8 cellular contexts compared by ENCODE assay signal in genomic region chr15:88274534-88275460, GRCh38. TPM values are rescaled to one million over a fixed set of nuclear protein-coding genes. Genes with fewer than 3 reads are reported as not detected.
DNase-seq lines count a peak whose midpoint lies in the region.

No MANE protein-coding gene starts in this region.

- no peak overlapping the region for H3K27ac ChIP-seq in mesendoderm (ENCODE audit: low read depth, low read length)

- H3K79me1 ChIP-seq in mesendoderm (ENCODE audit: low read length): no peaks in the 10 kb centered on the region

- H3K27me3 ChIP-seq in H7 (ENCODE audit: control insufficient read depth, insufficient read depth, low read length): peaks cover 2% of the 10 kb centered on the region; the same call in 1 of the 2 replicates
- H3K27me3 ChIP-seq in mesendoderm (ENCODE audit: insufficient read depth, low read length, poor library complexity): no peaks in the 10 kb centered on the region

- WGBS in mesendoderm (ENCODE audit: extremely low coverage, insufficient coverage, low lambda C conversion rate): no CpG with 5 or more reads among the region's 11 CpGs

- no peak overlapping the region for H3K18ac ChIP-seq in mesendoderm (ENCODE audit: low read length)

- H3K4me1 ChIP-seq in mesendoderm (ENCODE audit: control insufficient read depth, low read depth, low read length): no peaks in the 10 kb centered on the region

- no peaks in the 10 kb centered on the region for H3K79me2 ChIP-seq in mesendoderm (ENCODE audit: control insufficient read depth, insufficient read depth, low read length)

- H4K5ac ChIP-seq in mesendoderm (ENCODE audit: low read length): no peak overlapping the region

- H3K9ac ChIP-seq in mesendoderm (ENCODE audit: low read length): no peak overlapping the region

- no peak overlapping the region for H2BK15ac ChIP-seq in mesendoderm (replicated peaks; ENCODE audit: low read depth)

- no peak overlapping the region for H4K8ac ChIP-seq in mesendoderm (ENCODE audit: low read depth, low read length)

- no peak overlapping the region for H2BK5ac ChIP-seq in mesendoderm (ENCODE audit: low read length)

- H2AK5ac ChIP-seq in mesendoderm (ENCODE audit: low read length): no peak overlapping the region

- no peak overlapping the region for H2BK120ac ChIP-seq in mesendoderm (ENCODE audit: low read depth, low read length)

- H3K36me3 ChIP-seq in H7 (replicated peaks; ENCODE audit: control insufficient read depth, insufficient read depth, low read length) (no peaks in the 10 kb centered on the region), mesendoderm (ENCODE audit: control insufficient read depth, insufficient read depth, low read length) (no peaks in the 10 kb centered on the region)

- H3K23ac ChIP-seq in mesendoderm (ENCODE audit: low read length): no peak overlapping the region

- no peak overlapping the region for H3K4me2 ChIP-seq in mesendoderm (ENCODE audit: low read length)

- H3K56ac ChIP-seq in mesendoderm (ENCODE audit: low read length): no peak overlapping the region

- no peak overlapping the region for H3K4ac ChIP-seq in mesendoderm (ENCODE audit: low read depth, low read length)

- no peak overlapping the region for H3K4me3 ChIP-seq in H7 (ENCODE audit: insufficient read depth, low read depth, low read length)
- no peak overlapping the region for H3K4me3 ChIP-seq in mesendoderm (ENCODE audit: low read length)

- DNase-seq in NCI-H2107 treated with DMSO at 0.1 percent for 48 hours (lab: John Stamatoyannopoulos, UW; ENCODE audit: unreplicated experiment) (peak; percentile 2), NCI-H2107 (lab: John Stamatoyannopoulos, UW) (no peak), H7 (peak; percentile 95), MV-4-11 (lab: John Stamatoyannopoulos, UW) (peak; percentile 46), ecto neural progenitor cell (ENCODE audit: low spot score) (peak; percentile 86), mesendoderm (peak; percentile 75)
- DNase-seq in activated CD4-positive, alpha-beta T cell treated with anti-CD3 and anti-CD28 coated beads, Interleukin-2, amount 50 U/mL, for 24 hours (ENCODE audit: low read depth in 1 of 2, low spot score in 1 of 2): peak; percentile 20 to 39
- DNase-seq in stimulated activated CD8-positive, alpha-beta memory T cell treated with anti-CD3 and anti-CD28 coated beads, Interleukin-4, amount 100 ng/mL, for 48 hours: peak; percentile 85

RNA-seq across cellular contexts. Expression of gene NTRK3, which starts 18.3 kb away (rescaled TPM):
- total RNA-seq in H7 (2014; rRNA removed; shearing (Covaris generic)): 2.3 and 3.5 TPM in 2 replicates
- polyA plus RNA-seq in mesendoderm (2013, experiment 1 of 2): 0.58 TPM
- 0.55 TPM for polyA plus RNA-seq in mesendoderm (2013, experiment 2 of 2)
